In the genomic region with DNA sequence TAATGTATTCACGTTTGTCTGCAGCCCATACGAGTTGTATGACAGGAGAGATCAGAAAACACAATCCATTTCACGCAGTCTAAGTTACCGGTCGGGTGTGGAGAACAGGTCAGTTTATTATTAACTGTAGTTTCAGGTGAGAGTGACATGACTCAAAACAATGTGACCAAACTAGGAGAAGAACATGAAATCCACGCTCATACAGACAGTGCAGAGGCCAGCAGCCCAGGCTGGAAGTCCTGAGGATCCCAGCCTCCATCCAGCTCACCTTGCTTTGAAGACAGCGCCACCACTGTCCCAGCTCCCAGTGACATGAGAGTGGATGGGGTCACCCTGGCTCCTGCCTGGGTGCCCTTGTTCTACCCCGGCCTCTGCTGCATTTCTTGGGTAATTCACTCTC, we compare ENCODE assay signal across 2 cellular contexts.
A peak's percentile ranks its signal among the peaks of the same experiment; 100 is the strongest.
TF ChIP-seq lines count a peak whose summit lies in the region.

No MANE protein-coding gene starts in this region.

TF ChIP-seq in HCT116, 20 proteins besides CTCF, POLR2A, EP300 and RAD21:
- TF ChIP-seq TCF7L2 (IDR thresholded peaks at IDR 0.05; ENCODE audit: borderline replicate concordance, extremely low read depth, insufficient read depth, insufficient read length): peak; percentile 22
- TF ChIP-seq, protein P1, sequence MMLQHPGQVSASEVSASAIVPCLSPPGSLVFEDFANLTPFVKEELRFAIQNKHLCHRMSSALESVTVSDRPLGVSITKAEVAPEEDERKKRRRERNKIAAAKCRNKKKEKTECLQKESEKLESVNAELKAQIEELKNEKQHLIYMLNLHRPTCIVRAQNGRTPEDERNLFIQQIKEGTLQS (IDR thresholded peaks at IDR 0.05): no peak

TF ChIP-seq in GM12878, 131 proteins besides CTCF, POLR2A, EP300 and RAD21:
- TF ChIP-seq FOS (IDR thresholded peaks at IDR 0.05; ENCODE audit: borderline replicate concordance, extremely low read depth, insufficient read length): no peak
- TF ChIP-seq, protein P2, sequence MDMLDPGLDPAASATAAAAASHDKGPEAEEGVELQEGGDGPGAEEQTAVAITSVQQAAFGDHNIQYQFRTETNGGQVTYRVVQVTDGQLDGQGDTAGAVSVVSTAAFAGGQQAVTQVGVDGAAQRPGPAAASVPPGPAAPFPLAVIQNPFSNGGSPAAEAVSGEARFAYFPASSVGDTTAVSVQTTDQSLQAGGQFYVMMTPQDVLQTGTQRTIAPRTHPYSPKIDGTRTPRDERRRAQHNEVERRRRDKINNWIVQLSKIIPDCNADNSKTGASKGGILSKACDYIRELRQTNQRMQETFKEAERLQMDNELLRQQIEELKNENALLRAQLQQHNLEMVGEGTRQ (IDR thresholded peaks at IDR 0.05; ENCODE audit: borderline replicate concordance, low read depth, low read length): no peak
- no peak for TF ChIP-seq TBL1XR1 (IDR thresholded peaks at IDR 0.05; ENCODE audit: low read depth, low read length)
